ENCODE assay signal across 5 cellular contexts in the genomic region with DNA sequence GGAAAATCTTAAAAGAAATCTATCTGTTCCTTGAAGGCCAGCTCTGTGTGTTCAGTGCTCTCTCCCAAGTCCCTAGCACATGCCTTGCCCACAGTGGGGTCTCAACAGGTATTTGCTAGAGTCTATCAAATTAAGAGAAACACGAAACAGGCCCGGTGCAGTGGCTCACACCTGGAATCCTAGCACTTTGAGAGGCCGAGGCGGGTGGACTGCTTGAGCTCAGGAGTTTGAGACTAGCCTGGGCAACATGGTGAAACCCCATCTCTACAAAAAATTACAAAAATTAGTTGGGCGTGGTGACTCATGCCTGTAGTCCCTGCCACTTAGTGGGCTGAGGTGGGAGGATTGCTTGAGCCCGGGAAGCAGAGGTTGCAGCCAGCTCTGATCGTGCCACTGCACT.
DNase-seq lines count a peak whose midpoint lies in the region; ATAC-seq and TF ChIP-seq lines count a peak whose summit lies in the region.
"Not testable (repeated sequence)": the region's sequence is repeated elsewhere in the genome, so short reads cannot be mapped to it uniquely, and the experiment has no call there.

No MANE protein-coding gene starts in this region.

- H3K9me3 Mint-ChIP-seq in CD14-positive monocyte; chondrocyte (ENCODE audit: low read depth): not testable (repeated sequence)

- not testable (repeated sequence) for H3K27ac ChIP-seq in lower lobe of right lung

- H3K4me1 ChIP-seq in lower lobe of right lung = not testable (repeated sequence)

- H3K4me3 ChIP-seq in lower lobe of right lung = not testable (repeated sequence)

- not testable (repeated sequence) for TF ChIP-seq CTCF in CD14-positive monocyte (IDR thresholded peaks at IDR 0.05); chondrocyte (IDR thresholded peaks at IDR 0.05); lower lobe of right lung (IDR thresholded peaks at IDR 0.05)

- not testable (repeated sequence) for H3K36me3 ChIP-seq in lower lobe of right lung

- intact Hi-C loops in CD14-positive monocyte (cut with micrococcal nuclease); Right ventricle myocardium superior (cut with DNase I); lower lobe of right lung (cut with DNase I); posterior vena cava (cut with DNase I): not testable (repeated sequence)

- not testable (repeated sequence) for H3K36me3 Mint-ChIP-seq in CD14-positive monocyte; chondrocyte (ENCODE audit: low read depth)

- not testable (repeated sequence) for H3K27me3 ChIP-seq in lower lobe of right lung (ENCODE audit: low read depth)

- H3K27me3 Mint-ChIP-seq in CD14-positive monocyte (ENCODE audit: low read depth in 3 of 3); chondrocyte (ENCODE audit: low read depth): not testable (repeated sequence)

- not testable (repeated sequence) for H3K9me3 ChIP-seq in lower lobe of right lung

- not testable (repeated sequence) for H3K4me3 Mint-ChIP-seq in CD14-positive monocyte; chondrocyte (ENCODE audit: unreplicated experiment)

- not testable (repeated sequence) for H3K4me1 Mint-ChIP-seq in CD14-positive monocyte; chondrocyte (ENCODE audit: low read depth)

- DNase-seq in CD14-positive monocyte (ENCODE audit: low spot score) = peak; percentile 23
- peak; percentile 57 for DNase-seq in chondrocyte (ENCODE audit: low spot score)
- peak; percentile 24 for DNase-seq in Right ventricle myocardium superior
- peak; percentile 28 for DNase-seq in lower lobe of right lung
- DNase-seq in posterior vena cava (ENCODE audit: low spot score) = peak; percentile 45

- not testable (repeated sequence) for H3K27ac Mint-ChIP-seq in CD14-positive monocyte; chondrocyte (ENCODE audit: unreplicated experiment)

- ATAC-seq in Right ventricle myocardium superior (ENCODE audit: poor library complexity); lower lobe of right lung: not testable (repeated sequence)
